1 cellular context compared by ENCODE assay signal in the genomic region with DNA sequence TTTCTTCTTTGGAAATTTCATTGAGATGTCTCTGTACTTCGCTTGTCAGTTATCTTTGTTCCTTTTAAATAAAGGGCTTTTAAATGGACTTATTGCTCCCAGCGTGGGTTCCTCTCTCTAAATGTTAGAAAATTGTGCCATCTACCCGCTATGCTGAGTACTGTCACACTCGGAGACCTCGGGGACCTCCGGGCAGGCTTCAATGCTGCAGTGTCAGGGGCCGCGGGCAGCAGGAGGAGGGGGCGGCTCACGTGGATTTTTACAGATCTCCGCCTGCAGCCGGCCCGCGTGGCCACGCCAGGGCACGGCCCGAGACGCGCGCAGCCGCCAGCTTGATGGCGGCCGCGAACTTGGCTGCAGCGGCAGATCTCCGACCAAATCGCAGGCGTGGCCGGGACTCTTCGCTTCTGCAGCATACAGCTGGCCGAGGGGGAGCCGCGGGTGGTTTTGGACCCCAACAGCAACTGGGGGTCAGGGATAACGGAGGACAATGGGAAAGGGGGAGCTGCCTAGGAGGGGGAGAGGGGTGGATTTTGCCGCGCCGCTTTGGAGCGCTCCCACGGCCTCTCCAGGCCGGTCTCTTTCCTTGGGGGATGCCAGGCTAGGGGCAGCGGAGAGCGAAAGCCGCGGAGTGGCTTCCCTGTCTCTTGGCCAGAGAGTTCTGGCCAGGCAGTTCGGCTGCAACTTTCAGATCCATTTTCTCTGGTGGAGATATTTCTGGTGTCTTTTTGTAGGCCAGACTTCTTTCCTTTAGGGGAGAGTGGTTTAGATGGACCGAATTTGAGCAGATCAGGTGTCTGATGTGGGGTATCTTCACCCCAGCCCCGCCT.
TF ChIP-seq lines count a peak whose summit lies in the region.

No MANE protein-coding gene starts in this region.

TF ChIP-seq in endothelial cell of umbilical vein, 7 proteins besides CTCF, POLR2A, EP300 and RAD21:
- TF ChIP-seq POLR2AphosphoS5 (IDR thresholded peaks at IDR 0.05; ENCODE audit: insufficient read depth, low read depth, low read length): peak; percentile 39
- TF ChIP-seq FOS (IDR thresholded peaks at IDR 0.05; ENCODE audit: borderline replicate concordance, insufficient read depth, low read length): no peak
TF ChIP-seq in endothelial cell of umbilical vein: peak in this region for 1.
